8 cellular contexts compared by ENCODE assay signal in the genomic region with DNA sequence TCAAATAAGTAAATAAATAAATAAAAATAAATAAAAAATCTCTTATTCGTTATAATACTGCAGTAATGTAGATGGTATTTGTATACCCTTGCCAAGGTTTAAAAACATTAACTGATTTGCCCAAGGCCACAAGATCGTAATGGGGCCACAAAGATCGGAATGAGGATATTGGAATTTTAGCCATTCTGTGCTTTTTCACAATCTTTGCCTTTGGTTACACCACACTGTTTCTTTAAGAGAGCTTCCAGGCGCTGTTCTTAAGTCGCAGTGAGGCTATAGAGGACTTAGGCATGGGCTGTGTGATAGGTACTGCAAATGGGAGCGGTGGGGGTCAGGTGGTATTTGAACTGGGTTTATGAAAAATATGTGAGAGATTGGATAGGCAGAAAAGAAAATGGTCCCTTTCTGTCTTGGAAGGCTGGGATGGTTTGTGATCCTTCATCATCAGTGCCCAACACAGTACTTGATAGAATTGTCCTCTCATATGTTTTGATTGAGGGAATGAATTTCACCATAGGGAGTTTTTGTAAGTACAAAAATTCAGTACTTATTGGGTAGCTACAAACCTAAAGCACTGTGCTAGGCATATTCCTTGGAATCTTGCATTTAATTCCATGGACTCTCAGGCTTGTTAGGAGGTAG. TPM values are rescaled to one million over a fixed set of nuclear protein-coding genes. Genes with fewer than 3 reads are reported as not detected.
DNase-seq lines count a peak whose midpoint lies in the region; ATAC-seq and TF ChIP-seq lines count a peak whose summit lies in the region.

No MANE protein-coding gene starts in this region.

- no peak for ATAC-seq in DND-41 (ENCODE audit: insufficient read depth, low read depth)

- no peak overlapping the region for H3K27ac ChIP-seq in DND-41 (ENCODE audit: low read length)
- H3K27ac ChIP-seq in OCI-LY3 (ENCODE audit: low read length) = peak overlapping the region; percentile 29
- H3K27ac ChIP-seq in ovary = no peak overlapping the region

- H3K36me3 ChIP-seq in DND-41 (ENCODE audit: insufficient read depth, low read length) (peaks cover 12% of the 10 kb centered on the region), OCI-LY3 (replicated peaks; ENCODE audit: low read depth, low read length) (peaks cover 45% of the 10 kb centered on the region), ovary (no peaks in the 10 kb centered on the region)

- TF ChIP-seq POLR2A in ovary (IDR thresholded peaks at IDR 0.05) = no peak

- TF ChIP-seq EP300 in ovary (IDR thresholded peaks at IDR 0.05) = no peak

- H2AFZ ChIP-seq in DND-41 (ENCODE audit: low read depth, low read length) = no peak overlapping the region
- no peak overlapping the region for H2AFZ ChIP-seq in OCI-LY3 (ENCODE audit: low read depth, low read length)

- H3K4me3 ChIP-seq in DND-41 (ENCODE audit: low read depth in 1 of 2, low read length in 2 of 2) (peak overlapping the region; percentile 64 to 81; a peak in 3 of 4 replicates), OCI-LY3 (ENCODE audit: low read length) (peak overlapping the region; percentile 98), epithelial cell of esophagus (ENCODE audit: low read length) (peak overlapping the region; percentile 71), ovary (peak overlapping the region; percentile 75)

- TF ChIP-seq CTCF in DND-41 (IDR thresholded peaks at IDR 0.05; ENCODE audit: borderline replicate concordance, extremely low read depth, low read length, poor library complexity, severe bottlenecking) (no peak), OCI-LY3 (IDR thresholded peaks at IDR 0.05; ENCODE audit: low read depth, low read length) (no peak), epithelial cell of esophagus (IDR thresholded peaks at IDR 0.05; ENCODE audit: insufficient read depth, low read depth, low read length, missing control alignments) (no peak), ovary (IDR thresholded peaks at IDR 0.05) (no peak)

- DNase-seq in DND-41 = no peak
- DNase-seq in epithelial cell of esophagus (ENCODE audit: low read depth) = peak; percentile 7
- DNase-seq in ovary = no peak
- DNase-seq in stimulated activated naive CD4-positive, alpha-beta T cell treated with Interleukin-2 at 50 U/mL for 16 hours (lab: John Stamatoyannopoulos, UW) = no peak
- no peak for DNase-seq in HT-29 (ENCODE audit: low spot score)
- no peak for DNase-seq in SHP77 (lab: John Stamatoyannopoulos, UW)
- no peak for DNase-seq in hepatic stellate cell (ENCODE audit: low spot score)

- H3K79me2 ChIP-seq in DND-41 (ENCODE audit: insufficient read depth, low read length) (peaks cover 67% of the 10 kb centered on the region), OCI-LY3 (ENCODE audit: low read length) (peaks cover 76% of the 10 kb centered on the region)

- H3K4me1 ChIP-seq in DND-41 (ENCODE audit: insufficient read depth, low read length) (peaks cover 59% of the 10 kb centered on the region), OCI-LY3 (ENCODE audit: low read length) (peaks cover 46% of the 10 kb centered on the region), ovary (ENCODE audit: insufficient read depth) (peaks cover 2% of the 10 kb centered on the region)

- H4K20me1 ChIP-seq in DND-41 (ENCODE audit: insufficient read depth, low read length) (peaks cover 47% of the 10 kb centered on the region), OCI-LY3 (ENCODE audit: insufficient read depth, low read length) (peaks cover 48% of the 10 kb centered on the region)

- intact Hi-C loops in ovary (cut with DNase I) = no loop called here

- H3K27me3 ChIP-seq in DND-41 (ENCODE audit: insufficient read depth, low read length, poor library complexity) (no peaks in the 10 kb centered on the region), OCI-LY3 (ENCODE audit: low read depth, low read length) (no peaks in the 10 kb centered on the region), ovary (no peaks in the 10 kb centered on the region)

- H3K4me2 ChIP-seq in DND-41 (ENCODE audit: insufficient read depth, low read length) = peak overlapping the region; percentile 87
- peak overlapping the region; percentile 90 for H3K4me2 ChIP-seq in OCI-LY3 (ENCODE audit: low read length)

- no peaks in the 10 kb centered on the region for H3K9me3 ChIP-seq in DND-41 (ENCODE audit: insufficient read depth, low read length, severe bottlenecking)
- H3K9me3 ChIP-seq in OCI-LY3 (ENCODE audit: insufficient read depth, low read length) = no peaks in the 10 kb centered on the region
- H3K9me3 ChIP-seq in ovary = peaks cover 0 to 3% of the 10 kb centered on the region in 2 donors

- WGBS in ovary, 3 donors = 58 to 67% (median 62%) methylated on average over 6 of the region's 6 CpGs

- H3K9ac ChIP-seq in DND-41 (ENCODE audit: low read depth, low read length) (peak overlapping the region; percentile 60), OCI-LY3 (ENCODE audit: low read length) (peak overlapping the region; percentile 85)

RNA-seq across cellular contexts. Expression of a gene that starts 1.4 kb away (rescaled TPM):
- 10 to 100 TPM; 15.6 to 29.2 (median 25.6) TPM for total RNA-seq in ovary
- polyA plus RNA-seq in ovary = 10 to 100 TPM; 14.6 to 25.2 TPM
- 8.6 TPM in 2 replicates for total RNA-seq in HT-29 (2014; rRNA removed; shearing (Covaris generic))
